Comparison of ENCODE assay signal across 21 cellular contexts in the genomic region with DNA sequence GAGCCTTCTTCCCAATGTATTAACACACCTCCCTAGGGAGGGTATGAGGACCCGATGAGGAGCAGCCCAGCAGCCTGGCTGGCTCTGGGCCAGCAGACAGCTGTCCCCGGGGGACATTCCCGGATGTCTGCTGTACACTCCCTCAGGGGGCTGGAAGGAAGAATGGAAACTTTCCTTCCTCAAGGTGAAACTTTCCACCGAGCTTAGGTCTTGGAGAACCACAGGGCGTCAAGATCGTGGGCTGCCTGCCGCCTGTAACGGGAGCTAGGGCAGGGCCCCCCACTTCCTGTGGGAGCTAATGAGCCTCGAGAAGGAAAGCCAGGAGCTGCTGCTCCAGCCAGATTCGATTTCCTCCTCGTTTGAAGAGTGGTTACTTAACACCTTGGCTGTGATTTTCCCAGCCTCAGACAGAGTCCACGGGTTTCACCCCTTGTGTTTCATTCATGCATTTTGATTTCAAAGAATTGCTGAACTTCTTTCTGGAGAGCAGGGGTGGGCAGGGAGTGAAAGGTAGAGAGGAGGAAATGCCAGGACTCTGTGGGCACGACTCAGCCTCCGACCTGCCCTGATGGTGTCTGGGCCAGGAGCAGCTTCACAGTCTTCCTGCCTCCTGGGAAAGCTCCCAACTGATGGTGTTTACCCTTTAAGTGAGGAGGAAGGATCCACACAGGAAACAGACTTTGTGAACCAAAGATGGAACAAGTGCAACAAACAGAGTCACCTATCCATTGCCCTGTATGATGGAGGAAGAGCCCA. TPM values are rescaled to one million over a fixed set of nuclear protein-coding genes. Genes with fewer than 3 reads are reported as not detected.
DNase-seq lines count a peak whose midpoint lies in the region; ATAC-seq and TF ChIP-seq lines count a peak whose summit lies in the region.
"Had no signal": no experiment of that assay in that cellular context is flagged by ENCODE, and none has a peak within 500 bp of the region (broad histone marks: within the 10 kb centered on the region; RNA-seq: fewer than 3 reads in every experiment).

No MANE protein-coding gene starts in this region.

- intact Hi-C loops in CD14-positive monocyte (cut with micrococcal nuclease): loop anchor here in 1 of 2 donors (10.0 kb wide), 1 partner anchor 127 kb away; no protein-coding TSS in a partner anchor

- H3K36me3 Mint-ChIP-seq in CD14-positive monocyte: no peaks in the 10 kb centered on the region
- no peaks in the 10 kb centered on the region for H3K36me3 Mint-ChIP-seq in stimulated activated naive B cell treated with anti-CD40 and anti-IgM and Interleukin-4, amounts not matched to agents 10 μg/mL and 1 μg/mL and 100 μg/mL, for 72 hours

- H3K36me3 ChIP-seq in RWPE2 (ENCODE audit: low read depth): no peaks in the 10 kb centered on the region
- H3K36me3 ChIP-seq: HAP-1, heart left ventricle, left lung, pancreas had no signal

- no peak overlapping the region for H3K27ac ChIP-seq in RWPE2 (ENCODE audit: poor library complexity, severe bottlenecking)
- H3K27ac ChIP-seq: heart left ventricle, left lung, pancreas had no signal

- no peaks in the 10 kb centered on the region for H3K4me1 ChIP-seq in RWPE2 (ENCODE audit: insufficient read depth, poor library complexity, severe bottlenecking)
- H3K4me1 ChIP-seq: HAP-1, left lung, pancreas had no signal

- no peak overlapping the region for H3K4me3 ChIP-seq in RWPE2 (ENCODE audit: severe bottlenecking)
- H3K4me3 ChIP-seq: HAP-1, heart left ventricle, left lung, pancreas, smooth muscle cell had no signal

- H3K4me3 Mint-ChIP-seq in CD14-positive monocyte: peak overlapping the region in 1 of 2 donors; percentile 42
- no peak overlapping the region for H3K4me3 Mint-ChIP-seq in stimulated activated naive B cell treated with anti-CD40 and anti-IgM and Interleukin-4, amounts not matched to agents 10 μg/mL and 1 μg/mL and 100 μg/mL, for 72 hours
- H3K4me3 Mint-ChIP-seq: activated T-cell treated with anti-CD3 and anti-CD28 coated beads, Interleukin-2, amount 50 U/mL, for 72 hours; B cell had no signal

- no peak overlapping the region for H3K27ac Mint-ChIP-seq in CD14-positive monocyte
- no peak overlapping the region for H3K27ac Mint-ChIP-seq in stimulated activated naive B cell treated with anti-CD40 and anti-IgM and Interleukin-4, amounts not matched to agents 10 μg/mL and 1 μg/mL and 100 μg/mL, for 72 hours
- H3K27ac Mint-ChIP-seq: activated T-cell treated with anti-CD3 and anti-CD28 coated beads, Interleukin-2, amount 50 U/mL, for 72 hours; B cell had no signal

- no peak for TF ChIP-seq CTCF in CD14-positive monocyte (IDR thresholded peaks at IDR 0.05)
- TF ChIP-seq CTCF in RWPE2 (IDR thresholded peaks at IDR 0.05; ENCODE audit: poor library complexity, severe bottlenecking): no peak

- H3K9me3 Mint-ChIP-seq in CD14-positive monocyte: no peaks in the 10 kb centered on the region
- H3K9me3 Mint-ChIP-seq in stimulated activated naive B cell treated with anti-CD40 and anti-IgM and Interleukin-4, amounts not matched to agents 10 μg/mL and 1 μg/mL and 100 μg/mL, for 72 hours: no peaks in the 10 kb centered on the region
- H3K9me3 Mint-ChIP-seq: activated T-cell treated with anti-CD3 and anti-CD28 coated beads, Interleukin-2, amount 50 U/mL, for 72 hours had no signal

- no peaks in the 10 kb centered on the region for H3K9me3 ChIP-seq in RWPE2 (ENCODE audit: severe bottlenecking)
- H3K9me3 ChIP-seq: HAP-1, heart left ventricle, left lung, pancreas had no signal

- no peaks in the 10 kb centered on the region for H3K4me1 Mint-ChIP-seq in CD14-positive monocyte
- H3K4me1 Mint-ChIP-seq in stimulated activated naive B cell treated with anti-CD40 and anti-IgM and Interleukin-4, amounts not matched to agents 10 μg/mL and 1 μg/mL and 100 μg/mL, for 72 hours: peaks cover 0 to 5% of the 10 kb centered on the region in 2 donors
- H3K4me1 Mint-ChIP-seq: B cell had no signal

- no peaks in the 10 kb centered on the region for H3K27me3 ChIP-seq in RWPE2 (ENCODE audit: insufficient read depth, poor library complexity, severe bottlenecking)
- H3K27me3 ChIP-seq: heart left ventricle, pancreas had no signal

- no peak for ATAC-seq in RWPE2 (ENCODE audit: low read depth)
- ATAC-seq in stimulated activated naive B cell treated with anti-CD40 and anti-IgM and Interleukin-4, amounts not matched to agents 10 μg/mL and 1 μg/mL and 100 μg/mL, for 72 hours (replicated peaks): no peak
- no peak for ATAC-seq in GM21423 (IDR thresholded peaks at IDR 0.05; ENCODE audit: unreplicated experiment)
- no peak for ATAC-seq in HG03039 (IDR thresholded peaks at IDR 0.05; ENCODE audit: unreplicated experiment)
- ATAC-seq: activated T-cell treated with anti-CD3 and anti-CD28 coated beads, Interleukin-2, amount 50 U/mL, for 72 hours; left lung; pancreas had no signal

- peak; percentile 33 for DNase-seq in CD14-positive monocyte (ENCODE audit: low spot score)
- DNase-seq in HT1080 (ENCODE audit: low read depth): peak; percentile 24
- peak; percentile 19 for DNase-seq in RWPE2 (ENCODE audit: low spot score)
- DNase-seq in hepatic stellate cell (ENCODE audit: low spot score): peak; percentile 32
- DNase-seq in stimulated activated naive B cell treated with anti-CD40 and anti-IgM and Interleukin-4, amounts not matched to agents 10 μg/mL and 1 μg/mL and 100 μg/mL, for 72 hours: no peak
- no peak for DNase-seq in activated T-cell treated with anti-CD3 and anti-CD28 coated beads, Interleukin-2, amount 50 U/mL, for 1 hour
- DNase-seq: activated CD4-positive, alpha-beta T cell treated with anti-CD3 and anti-CD28 coated beads, Interleukin-2, amount 50 U/mL, for 4 hours; activated T-cell treated with anti-CD3 and anti-CD28 coated beads, Interleukin-2, amount 50 U/mL, for 72 hours; cortex of kidney; erythroblast; heart left ventricle; left lung; NCI-H1048; NCI-H526 treated with DMSO at 0.1 percent for 48 hours; pancreas; T-helper 9 cell had no signal

- H3K27me3 Mint-ChIP-seq in CD14-positive monocyte (ENCODE audit: low read depth in 3 of 3): peaks cover 10 to 37% (median 18%) of the 10 kb centered on the region in 3 donors
- H3K27me3 Mint-ChIP-seq in stimulated activated naive B cell treated with anti-CD40 and anti-IgM and Interleukin-4, amounts not matched to agents 10 μg/mL and 1 μg/mL and 100 μg/mL, for 72 hours: peaks cover 21 to 29% of the 10 kb centered on the region in 2 donors

RNA-seq across cellular contexts. Expression of gene UBE2T, which starts 29.7 kb away (rescaled TPM):
- 1 to 10 TPM in 1 of 2 donors, under 1 TPM in 1; 0.38 to 1.3 TPM for polyA plus RNA-seq in CD14-positive monocyte
- 96.9 and 97.2 TPM in 2 replicates for total RNA-seq in HT1080 (2014; rRNA removed; shearing (Covaris generic))
- 95.3 and 111 TPM in 2 replicates for polyA plus RNA-seq in HT1080 (2015; cell fraction: cytosol; rRNA removed)
- polyA plus RNA-seq in HT1080 (2015; cell fraction: nucleus; rRNA removed): 68.7 and 79.0 TPM in 2 replicates

RNA-seq across cellular contexts. Expression of gene PPP1R12B, which starts 36.4 kb away (rescaled TPM):
- polyA plus RNA-seq in CD14-positive monocyte: 1 to 10 TPM; 1.3 to 1.7 TPM
- 1.2 and 3.7 TPM in 2 replicates for total RNA-seq in HT1080 (2014; rRNA removed; shearing (Covaris generic))
- 0.81 and 1.7 TPM in 2 replicates for polyA plus RNA-seq in HT1080 (2015; cell fraction: cytosol; rRNA removed)
- 7.5 and 19.4 TPM in 2 replicates for polyA plus RNA-seq in HT1080 (2015; cell fraction: nucleus; rRNA removed)

Comparison
In these comparisons a context has a peak if more than half of its experiments do, and no peak if none do; other contexts are left out.
1. DNase-seq: peak in CD14-positive monocyte (single experiment), HT1080 (single experiment), RWPE2 (single experiment) and hepatic stellate cell (single experiment); none in stimulated activated naive B cell treated with anti-CD40 and anti-IgM and Interleukin-4, amounts not matched to agents 10 μg/mL and 1 μg/mL and 100 μg/mL, for 72 hours (single experiment) and activated T-cell treated with anti-CD3 and anti-CD28 coated beads, Interleukin-2, amount 50 U/mL, for 1 hour (single experiment).